In genomic region chr5:142324871-142325676, GRCh38 we compare ENCODE assay signal across 8 cellular contexts. TPM values are rescaled to one million over a fixed set of nuclear protein-coding genes. Genes with fewer than 3 reads are reported as not detected.
DNase-seq lines count a peak whose midpoint lies in the region; ATAC-seq, FAIRE-seq and TF ChIP-seq lines count a peak whose summit lies in the region.

TSS of gene SPRY4 (minus strand) at chr5:142325021. CDS start at chr5:142315108, 9,913 bp downstream.

- peak; percentile 61 for ATAC-seq in GM19025 (IDR thresholded peaks at IDR 0.05; ENCODE audit: low read depth, unreplicated experiment)
- peak; percentile 68 for ATAC-seq in HG03342 (IDR thresholded peaks at IDR 0.05; ENCODE audit: unreplicated experiment)

- DNase-seq in AG09319 (ENCODE audit: extremely low read depth, low read depth) (peak; percentile 96), NCI-H345 treated with DMSO at 0.1 percent for 48 hours (lab: John Stamatoyannopoulos, UW; ENCODE audit: unreplicated experiment) (peak; percentile 97), chondrocyte (ENCODE audit: low spot score) (peak; percentile 97), kidney (peak; percentile 99)
- DNase-seq in activated CD4-positive, alpha-beta T cell treated with anti-CD3 and anti-CD28 coated beads for 1 hour: peak; percentile 63
- DNase-seq in stimulated activated CD4-positive, alpha-beta T cell treated with anti-CD3 and anti-CD28 coated beads, Interleukin-15, amount 100 ng/mL, for 1 hour (ENCODE audit: low read depth in 1 of 2, low spot score in 1 of 2): peak; percentile 51 to 77

- FAIRE-seq in kidney (lab: Jason Lieb, UNC): peak; percentile 66

- H3K27me3 Mint-ChIP-seq in chondrocyte (ENCODE audit: low read depth): no peaks in the 10 kb centered on the region

- no peaks in the 10 kb centered on the region for H3K9me3 Mint-ChIP-seq in chondrocyte (ENCODE audit: low read depth)

- H3K36me3 Mint-ChIP-seq in chondrocyte (ENCODE audit: low read depth): no peaks in the 10 kb centered on the region

- H3K4me1 Mint-ChIP-seq in chondrocyte (ENCODE audit: low read depth): peaks cover 72% of the 10 kb centered on the region

- peaks cover 0 to 3% of the 10 kb centered on the region in 2 donors for H3K36me3 ChIP-seq in kidney (ENCODE audit: control insufficient read depth in 1 of 2, insufficient read depth in 2 of 2, low read length in 2 of 2)

- H3K9me3 ChIP-seq in kidney (ENCODE audit: control insufficient read depth in 1 of 2, low read length in 2 of 2): no peaks in the 10 kb centered on the region

- peak within 1 kb of the TSS; percentile 92 for H3K27ac Mint-ChIP-seq in chondrocyte (ENCODE audit: unreplicated experiment)

- TF ChIP-seq CTCF in AG09319 (IDR thresholded peaks at IDR 0.05; ENCODE audit: low read depth, low read length): no peak
- peak; percentile 19 for TF ChIP-seq CTCF in chondrocyte (IDR thresholded peaks at IDR 0.05)
- TF ChIP-seq CTCF in kidney (IDR thresholded peaks at IDR 0.05; ENCODE audit: borderline replicate concordance, extremely low read depth, insufficient read depth): no peak

- H3K27ac ChIP-seq in kidney (ENCODE audit: low read depth in 2 of 2, low read length in 2 of 2): peak within 1 kb of the TSS; percentile 93 to 96

- H3K4me3 ChIP-seq in kidney (ENCODE audit: low read length in 2 of 2): peak within 1 kb of the TSS; percentile 74 to 90

- peak within 1 kb of the TSS; percentile 86 for H3K4me3 Mint-ChIP-seq in chondrocyte (ENCODE audit: unreplicated experiment)

- H3K9ac ChIP-seq in kidney (ENCODE audit: low read length in 2 of 2): peak within 1 kb of the TSS; percentile 92 to 94

- intact Hi-C loops in kidney (cut with DNase I): loop anchor here (10.0 kb wide), 1 partner anchor 220 kb away; no protein-coding TSS in a partner anchor

- peaks cover 6 to 20% of the 10 kb centered on the region in 2 donors for H3K4me1 ChIP-seq in kidney (ENCODE audit: control insufficient read depth in 1 of 2, insufficient read depth in 1 of 2, low read depth in 1 of 2, low read length in 2 of 2)

RNA-seq across cellular contexts. Expression of gene SPRY4, which starts in this region (rescaled TPM):
- 5.3 to 9.6 TPM (median 8.3 TPM) in 3 replicates for total RNA-seq in chondrocyte
- 16.6 TPM for total RNA-seq in kidney
- polyA plus RNA-seq in kidney (ENCODE audit: insufficient read depth, low read depth, low replicate concordance): 6.0 TPM

Comparison
In these comparisons a context has a peak if more than half of its experiments do, and no peak if none do; other contexts are left out.
1. Peak in every context shown above with its lines: DNase-seq, ATAC-seq, H3K4me3 ChIP-seq and H3K27ac ChIP-seq.